Comparison of ENCODE assay signal across 8 cellular contexts in genomic region chr4:163544407-163545038, GRCh38. TPM values are rescaled to one million over a fixed set of nuclear protein-coding genes. Genes with fewer than 3 reads are reported as not detected.
DNase-seq lines count a peak whose midpoint lies in the region; ATAC-seq and FAIRE-seq lines count a peak whose summit lies in the region.

No MANE protein-coding gene starts in this region.

- peaks cover 6% of the 10 kb centered on the region for H3K4me1 Mint-ChIP-seq in activated T-helper 2 cell treated with anti-CD3 and anti-CD28 coated beads, Interferon-gamma antibody, Interleukin-2, Interleukin-4, amounts not matched to agents 10 μg/mL and 5 μg/mL and 100 μg/mL, durations not matched to agents 14 hours and 24 hours and 36 hours (ENCODE audit: low read depth)

- H3K36me3 Mint-ChIP-seq in activated T-helper 2 cell treated with anti-CD3 and anti-CD28 coated beads, Interferon-gamma antibody, Interleukin-2, Interleukin-4, amounts not matched to agents 10 μg/mL and 5 μg/mL and 100 μg/mL, durations not matched to agents 14 hours and 24 hours and 36 hours (ENCODE audit: low read depth), result no peaks in the 10 kb centered on the region

- intact Hi-C loops in activated T-helper 2 cell treated with anti-CD3 and anti-CD28 coated beads, Interferon-gamma antibody, Interleukin-2, Interleukin-4, amounts not matched to agents 10 μg/mL and 5 μg/mL and 100 μg/mL, durations not matched to agents 14 hours and 24 hours and 36 hours (cut with micrococcal nuclease), result loop anchor here (2.0 to 10.0 kb wide), 5 partner anchors 50 to 1047 kb away; partner anchors contain the start of genes NAF1 and TMA16
- intact Hi-C loops in posterior vena cava (cut with DNase I), result loop anchor here in 1 of 2 donors (10.0 kb wide), 1 partner anchor 60 kb away; no protein-coding TSS in a partner anchor

- 4% methylated on average over 12 of the region's 12 CpGs for WGBS in urinary bladder

- no peaks in the 10 kb centered on the region for H3K4me1 ChIP-seq in urinary bladder (ENCODE audit: insufficient read depth)

- no peaks in the 10 kb centered on the region for H3K27me3 Mint-ChIP-seq in activated T-helper 2 cell treated with anti-CD3 and anti-CD28 coated beads, Interferon-gamma antibody, Interleukin-2, Interleukin-4, amounts not matched to agents 10 μg/mL and 5 μg/mL and 100 μg/mL, durations not matched to agents 14 hours and 24 hours and 36 hours (ENCODE audit: low read depth)

- DNase-seq in DMS 273 (lab: John Stamatoyannopoulos, UW; ENCODE audit: unreplicated experiment) (peak; percentile 79), RCC 7860 (ENCODE audit: low spot score) (peak; percentile 15), germinal center (ENCODE audit: low spot score) (peak; percentile 83), posterior vena cava (ENCODE audit: low spot score) (peak; percentile 84)
- peak; percentile 31 for DNase-seq in activated T-helper 2 cell treated with anti-CD3 and anti-CD28 coated beads, Interferon-gamma antibody, Interleukin-2, Interleukin-4, amounts not matched to agents 10 μg/mL and 5 μg/mL and 100 μg/mL, durations not matched to agents 14 hours and 24 hours and 36 hours (ENCODE audit: low spot score)

- peak; percentile 91 for ATAC-seq in GM19467 (IDR thresholded peaks at IDR 0.05; ENCODE audit: unreplicated experiment)
- peak; percentile 81 for ATAC-seq in HG03565 (IDR thresholded peaks at IDR 0.05; ENCODE audit: unreplicated experiment)

- H3K36me3 ChIP-seq in urinary bladder (ENCODE audit: insufficient read depth), result no peaks in the 10 kb centered on the region

- no peak overlapping the region for H3K27ac ChIP-seq in urinary bladder (ENCODE audit: low read depth)

- peak overlapping the region; percentile 11 for H3K4me3 ChIP-seq in urinary bladder (ENCODE audit: low read depth, low read length)

- FAIRE-seq in RCC 7860 (lab: Jason Lieb, UNC), result no peak

- H3K27ac Mint-ChIP-seq in activated T-helper 2 cell treated with anti-CD3 and anti-CD28 coated beads, Interferon-gamma antibody, Interleukin-2, Interleukin-4, amounts not matched to agents 10 μg/mL and 5 μg/mL and 100 μg/mL, durations not matched to agents 14 hours and 24 hours and 36 hours, result no peak overlapping the region

- no peak overlapping the region for H3K4me3 Mint-ChIP-seq in activated T-helper 2 cell treated with anti-CD3 and anti-CD28 coated beads, Interferon-gamma antibody, Interleukin-2, Interleukin-4, amounts not matched to agents 10 μg/mL and 5 μg/mL and 100 μg/mL, durations not matched to agents 14 hours and 24 hours and 36 hours (ENCODE audit: low read depth)

- no peaks in the 10 kb centered on the region for H3K9me3 Mint-ChIP-seq in activated T-helper 2 cell treated with anti-CD3 and anti-CD28 coated beads, Interferon-gamma antibody, Interleukin-2, Interleukin-4, amounts not matched to agents 10 μg/mL and 5 μg/mL and 100 μg/mL, durations not matched to agents 14 hours and 24 hours and 36 hours

RNA-seq across cellular contexts. Expression of gene TMA16, which starts 50.0 kb away (rescaled TPM):
- total RNA-seq in activated T-helper 2 cell treated with anti-CD3 and anti-CD28 coated beads, Interferon-gamma antibody, Interleukin-2, Interleukin-4, amounts not matched to agents 10 μg/mL and 5 μg/mL and 100 μg/mL, durations not matched to agents 14 hours and 24 hours and 36 hours, result 75.5 and 81.3 TPM in 2 replicates
- 10 to 100 TPM; 30.2 to 31.4 TPM for total RNA-seq in posterior vena cava
- total RNA-seq in urinary bladder, result 46.7 TPM
- 15.0 TPM for polyA plus RNA-seq in urinary bladder

Comparison
In these comparisons a context has a peak if more than half of its experiments do, and no peak if none do; other contexts are left out.
1. DNase-seq: peak in every context shown above with its lines; median percentile 84 in posterior vena cava; 83 in germinal center; 79 in DMS 273; 31 in activated T-helper 2 cell treated with anti-CD3 and anti-CD28 coated beads, Interferon-gamma antibody, Interleukin-2, Interleukin-4, amounts not matched to agents 10 μg/mL and 5 μg/mL and 100 μg/mL, durations not matched to agents 14 hours and 24 hours and 36 hours; 15 in RCC 7860.